Comparison of ENCODE assay signal across 10 cellular contexts in genomic region chr5:78886650-78887230, GRCh38.
DNase-seq lines count a peak whose midpoint lies in the region; ATAC-seq, FAIRE-seq and TF ChIP-seq lines count a peak whose summit lies in the region.
"Had no signal": no experiment of that assay in that cellular context is flagged by ENCODE, and none has a peak within 500 bp of the region (broad histone marks: within the 10 kb centered on the region; RNA-seq: fewer than 3 reads in every experiment).

No MANE protein-coding gene starts in this region.

- peaks cover 14% of the 10 kb centered on the region for H3K4me1 ChIP-seq in left ventricle myocardium inferior
- no peaks in the 10 kb centered on the region for H3K4me1 ChIP-seq in Peyer's patch
- H3K4me1 ChIP-seq in kidney (ENCODE audit: control insufficient read depth in 1 of 2, insufficient read depth in 1 of 2, low read depth in 1 of 2, low read length in 2 of 2) = peaks cover 0 to 9% of the 10 kb centered on the region in 2 donors

- H3K4me3 Mint-ChIP-seq in type B pancreatic cell = no peak overlapping the region
- H3K4me3 Mint-ChIP-seq: stimulated activated naive B cell treated with anti-CD40 and anti-IgM and Interleukin-4, amounts not matched to agents 10 μg/mL and 1 μg/mL and 100 μg/mL, for 72 hours had no signal

- H3K9ac ChIP-seq in kidney (ENCODE audit: low read length in 2 of 2) = no peak overlapping the region

- peak; percentile 68 for TF ChIP-seq CTCF in left ventricle myocardium inferior (IDR thresholded peaks at IDR 0.05; ENCODE audit: borderline replicate concordance)
- peak; percentile 31 to 55 (median 35) for TF ChIP-seq CTCF in Peyer's patch (IDR thresholded peaks at IDR 0.05)
- TF ChIP-seq CTCF in fibroblast of the aortic adventitia (IDR thresholded peaks at IDR 0.05; ENCODE audit: insufficient read depth, low read length) = peak; percentile 63
- peak; percentile 81 for TF ChIP-seq CTCF in type B pancreatic cell (conservative IDR thresholded peaks at IDR 0.05)
- no peak for TF ChIP-seq CTCF in kidney (IDR thresholded peaks at IDR 0.05; ENCODE audit: borderline replicate concordance, extremely low read depth, insufficient read depth)

- DNase-seq in left ventricle myocardium inferior (no peak), left cardiac atrium (no peak), Peyer's patch (no peak), fibroblast of the aortic adventitia (ENCODE audit: low read depth) (peak; percentile 54), type B pancreatic cell (ENCODE audit: extremely low spot score, unreplicated experiment) (no peak), kidney (no peak)
- DNase-seq in effector CD8-positive, alpha-beta T cell (lab: John Stamatoyannopoulos, UW) = no peak
- DNase-seq: naive B cell had no signal

- peaks cover 12% of the 10 kb centered on the region for H3K36me3 Mint-ChIP-seq in type B pancreatic cell

- H3K27ac ChIP-seq in left ventricle myocardium inferior (replicated peaks) (no peak overlapping the region), Peyer's patch (no peak overlapping the region), kidney (ENCODE audit: low read depth in 2 of 2, low read length in 2 of 2) (no peak overlapping the region)

- ATAC-seq in left cardiac atrium (no peak), HG03521 (IDR thresholded peaks at IDR 0.05; ENCODE audit: unreplicated experiment) (no peak)

- no peak overlapping the region for H3K27ac Mint-ChIP-seq in type B pancreatic cell
- H3K27ac Mint-ChIP-seq: stimulated activated naive B cell treated with anti-CD40 and anti-IgM and Interleukin-4, amounts not matched to agents 10 μg/mL and 1 μg/mL and 100 μg/mL, for 72 hours had no signal

- intact Hi-C loops in left ventricle myocardium inferior (cut with micrococcal nuclease) = no loop called here
- intact Hi-C loops in left cardiac atrium (cut with DNase I) = loop anchor here in 1 of 2 donors (10.0 kb wide), 1 partner anchor 342 kb away; no protein-coding TSS in a partner anchor
- intact Hi-C loops in kidney (cut with DNase I) = no loop called here

- H3K36me3 ChIP-seq in left ventricle myocardium inferior = no peaks in the 10 kb centered on the region
- no peaks in the 10 kb centered on the region for H3K36me3 ChIP-seq in Peyer's patch
- no peaks in the 10 kb centered on the region for H3K36me3 ChIP-seq in kidney (ENCODE audit: control insufficient read depth in 1 of 2, insufficient read depth in 2 of 2, low read length in 2 of 2)

- no peaks in the 10 kb centered on the region for H3K27me3 Mint-ChIP-seq in type B pancreatic cell
- H3K27me3 Mint-ChIP-seq: naive B cell; stimulated activated naive B cell treated with anti-CD40 and anti-IgM and Interleukin-4, amounts not matched to agents 10 μg/mL and 1 μg/mL and 100 μg/mL, for 72 hours had no signal

- H3K27me3 ChIP-seq in left ventricle myocardium inferior (ENCODE audit: low read depth) (no peaks in the 10 kb centered on the region), Peyer's patch (no peaks in the 10 kb centered on the region)

- H3K4me1 Mint-ChIP-seq in type B pancreatic cell (ENCODE audit: unreplicated experiment) = peaks cover 5% of the 10 kb centered on the region

- H3K4me3 ChIP-seq in left ventricle myocardium inferior (no peak overlapping the region), Peyer's patch (no peak overlapping the region), fibroblast of the aortic adventitia (ENCODE audit: low read depth, low read length) (no peak overlapping the region), kidney (ENCODE audit: low read length in 2 of 2) (no peak overlapping the region)

- TF ChIP-seq POLR2A in Peyer's patch (IDR thresholded peaks at IDR 0.05) = no peak

- no peak for FAIRE-seq in kidney (lab: Jason Lieb, UNC)

- H3K9me3 ChIP-seq in left ventricle myocardium inferior (replicated peaks) (no peaks in the 10 kb centered on the region), Peyer's patch (no peaks in the 10 kb centered on the region), kidney (ENCODE audit: control insufficient read depth in 1 of 2, low read length in 2 of 2) (no peaks in the 10 kb centered on the region)

- H3K9me3 Mint-ChIP-seq in type B pancreatic cell = peaks cover 7% of the 10 kb centered on the region
- H3K9me3 Mint-ChIP-seq: stimulated activated naive B cell treated with anti-CD40 and anti-IgM and Interleukin-4, amounts not matched to agents 10 μg/mL and 1 μg/mL and 100 μg/mL, for 72 hours had no signal
